ENCODE assay signal across 8 cellular contexts in genomic region chr1:243114059-243114713, GRCh38.
DNase-seq lines count a peak whose midpoint lies in the region; ATAC-seq and TF ChIP-seq lines count a peak whose summit lies in the region.
"Not testable (repeated sequence)": the region's sequence is repeated elsewhere in the genome, so short reads cannot be mapped to it uniquely, and the experiment has no call there.

No MANE protein-coding gene starts in this region.

- ATAC-seq in GM19467 (IDR thresholded peaks at IDR 0.05; ENCODE audit: unreplicated experiment): peak; percentile 95
- peak; percentile 88 for ATAC-seq in HG02884 (IDR thresholded peaks at IDR 0.05; ENCODE audit: unreplicated experiment)
- ATAC-seq in activated naive CD4-positive, alpha-beta T cell treated with anti-CD3 and anti-CD28 coated beads, Interleukin-2, amount 50 U/mL, for 72 hours: peak; percentile 44 to 51
- peak; percentile 62 to 88 for ATAC-seq in left cardiac atrium
- not testable (repeated sequence) for ATAC-seq in thoracic aorta (ENCODE audit: insufficient number of reproducible peaks, low FRiP score, low read depth)

- CTCF ChIA-PET in GM10248 (lab: Yijun Ruan, JAX): not testable (repeated sequence)

- H3K4me3 ChIP-seq in thoracic aorta: peak overlapping the region; percentile 45

- not testable (repeated sequence) for H3K9me3 Mint-ChIP-seq in activated naive CD4-positive, alpha-beta T cell treated with anti-CD3 and anti-CD28 coated beads, Interleukin-2, amount 50 U/mL, for 72 hours

- DNase-seq in GM10248 (ENCODE audit: extremely low spot score) (peak; percentile 9), KBM-7 (peak; percentile 80), NCI-H82 (lab: John Stamatoyannopoulos, UW) (peak; percentile 15)
- DNase-seq in activated naive CD4-positive, alpha-beta T cell treated with anti-CD3 and anti-CD28 coated beads, Interleukin-2, amount 50 U/mL, for 72 hours (ENCODE audit: low spot score in 2 of 2); left cardiac atrium; thoracic aorta (ENCODE audit: low spot score): not testable (repeated sequence)

- not testable (repeated sequence) for H3K9me3 ChIP-seq in thoracic aorta

- in situ Hi-C loops in KBM-7 (cut with MboI; ENCODE audit: low pct_unique_long_range_greater_than_20kb, low sequenced_read_pairs): not testable (repeated sequence)

- H3K27ac ChIP-seq in thoracic aorta: not testable (repeated sequence)

- H3K4me1 ChIP-seq in thoracic aorta (ENCODE audit: control insufficient read depth in 1 of 2, low read depth in 2 of 2): not testable (repeated sequence)

- not testable (repeated sequence) for H3K27ac Mint-ChIP-seq in activated naive CD4-positive, alpha-beta T cell treated with anti-CD3 and anti-CD28 coated beads, Interleukin-2, amount 50 U/mL, for 72 hours

- H3K27me3 ChIP-seq in thoracic aorta (replicated peaks; ENCODE audit: insufficient read depth): not testable (repeated sequence)

- H3K36me3 Mint-ChIP-seq in activated naive CD4-positive, alpha-beta T cell treated with anti-CD3 and anti-CD28 coated beads, Interleukin-2, amount 50 U/mL, for 72 hours: not testable (repeated sequence)

- H3K36me3 ChIP-seq in thoracic aorta: not testable (repeated sequence)

- POLR2A ChIA-PET in GM10248 (lab: Yijun Ruan, JAX): not testable (repeated sequence)

- not testable (repeated sequence) for TF ChIP-seq CTCF in GM10248 (IDR thresholded peaks at IDR 0.05; ENCODE audit: control extremely low read depth, extremely low read depth, low read depth, missing control alignments); thoracic aorta (IDR thresholded peaks at IDR 0.05)

- intact Hi-C loops in left cardiac atrium (cut with DNase I): not testable (repeated sequence)
